ENCODE assay signal across 23 cellular contexts in genomic region chr4:75213480-75213879, GRCh38.
"Had no signal": no experiment of that assay in that cellular context is flagged by ENCODE, and none has a peak within 500 bp of the region (broad histone marks: within the 10 kb centered on the region; RNA-seq: fewer than 3 reads in every experiment).

No MANE protein-coding gene starts in this region.

- DNase-seq: colonic mucosa; cortex of kidney; dermis blood vessel endothelial cell; dorsolateral prefrontal cortex; effector CD4-positive, alpha-beta T cell; effector CD8-positive, alpha-beta T cell; effector memory CD4-positive, alpha-beta T cell; effector memory CD8-positive, alpha-beta T cell; endodermal cell; erythroblast; esophagus squamous epithelium; foreskin fibroblast; foreskin keratinocyte; foreskin melanocyte; gastrocnemius medialis; glutamatergic neuron; head of caudate nucleus; heart left ventricle; heart right ventricle had no signal

- H3K27ac ChIP-seq: colonic mucosa, coronary artery, dorsolateral prefrontal cortex, epithelial cell of prostate, esophagus muscularis mucosa, esophagus squamous epithelium, foreskin keratinocyte, gastrocnemius medialis, gastroesophageal sphincter, heart left ventricle, heart right ventricle had no signal

- H3K36me3 ChIP-seq: colonic mucosa, esophagus muscularis mucosa, esophagus squamous epithelium, gastrocnemius medialis, gastroesophageal sphincter, heart left ventricle, heart right ventricle had no signal

- H3K27me3 ChIP-seq: colonic mucosa, esophagus muscularis mucosa, esophagus squamous epithelium, gastrocnemius medialis, gastroesophageal sphincter, heart left ventricle, heart right ventricle had no signal

- H3K9me3 ChIP-seq: colonic mucosa, esophagus muscularis mucosa, esophagus squamous epithelium, gastrocnemius medialis had no signal

- H3K4me3 ChIP-seq: colonic mucosa, coronary artery, dorsolateral prefrontal cortex, esophagus muscularis mucosa, esophagus squamous epithelium, gastrocnemius medialis, gastroesophageal sphincter, heart left ventricle, heart right ventricle had no signal
